1 cellular context compared by ENCODE assay signal in the genomic region with DNA sequence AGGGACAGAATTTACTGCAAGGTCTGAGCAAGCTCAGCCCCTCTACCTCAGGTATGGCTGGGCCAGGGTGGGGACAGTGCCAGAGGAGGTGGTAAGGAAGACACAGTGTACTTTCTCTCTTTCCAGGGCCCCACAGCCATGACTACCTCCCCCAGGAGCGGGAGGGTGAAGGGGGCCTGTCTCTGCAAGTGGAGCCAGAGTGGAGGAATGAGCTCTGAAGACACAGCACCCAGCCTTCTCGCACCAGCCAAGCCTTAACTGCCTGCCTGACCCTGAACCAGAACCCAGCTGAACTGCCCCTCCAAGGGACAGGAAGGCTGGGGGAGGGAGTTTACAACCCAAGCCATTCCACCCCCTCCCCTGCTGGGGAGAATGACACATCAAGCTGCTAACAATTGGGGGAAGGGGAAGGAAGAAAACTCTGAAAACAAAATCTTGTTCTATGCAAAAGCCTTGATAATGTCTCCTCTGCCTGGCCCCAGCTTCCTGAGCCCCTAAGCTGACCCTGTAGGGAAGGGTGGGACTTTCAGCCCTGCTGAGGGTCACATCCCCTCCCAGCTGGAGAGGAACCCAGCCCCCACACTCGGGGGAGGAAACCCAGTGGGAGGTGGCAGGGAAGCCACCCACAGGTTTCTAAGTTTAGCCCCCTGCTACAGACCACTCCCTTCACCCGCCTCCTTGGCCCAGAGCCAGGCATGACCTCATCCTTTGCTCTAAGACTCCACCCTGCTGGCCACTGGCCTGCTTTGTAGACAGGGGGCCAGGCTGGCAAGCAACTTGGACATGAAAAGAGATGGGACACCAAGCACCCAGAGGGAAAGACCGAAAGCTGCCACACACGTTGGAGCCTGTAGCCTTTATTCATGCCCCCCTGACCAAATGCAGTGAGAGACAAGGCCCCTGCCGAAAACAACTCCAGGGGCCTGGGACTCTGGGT.
A peak's percentile ranks its signal among the peaks of the same experiment; 100 is the strongest.
TF ChIP-seq lines count a peak whose summit lies in the region.

No MANE protein-coding gene starts in this region.

TF ChIP-seq in K562, 482 proteins besides CTCF, POLR2A, EP300 and RAD21 (continued from another document and continues in another):
- TF ChIP-seq, protein P1, sequence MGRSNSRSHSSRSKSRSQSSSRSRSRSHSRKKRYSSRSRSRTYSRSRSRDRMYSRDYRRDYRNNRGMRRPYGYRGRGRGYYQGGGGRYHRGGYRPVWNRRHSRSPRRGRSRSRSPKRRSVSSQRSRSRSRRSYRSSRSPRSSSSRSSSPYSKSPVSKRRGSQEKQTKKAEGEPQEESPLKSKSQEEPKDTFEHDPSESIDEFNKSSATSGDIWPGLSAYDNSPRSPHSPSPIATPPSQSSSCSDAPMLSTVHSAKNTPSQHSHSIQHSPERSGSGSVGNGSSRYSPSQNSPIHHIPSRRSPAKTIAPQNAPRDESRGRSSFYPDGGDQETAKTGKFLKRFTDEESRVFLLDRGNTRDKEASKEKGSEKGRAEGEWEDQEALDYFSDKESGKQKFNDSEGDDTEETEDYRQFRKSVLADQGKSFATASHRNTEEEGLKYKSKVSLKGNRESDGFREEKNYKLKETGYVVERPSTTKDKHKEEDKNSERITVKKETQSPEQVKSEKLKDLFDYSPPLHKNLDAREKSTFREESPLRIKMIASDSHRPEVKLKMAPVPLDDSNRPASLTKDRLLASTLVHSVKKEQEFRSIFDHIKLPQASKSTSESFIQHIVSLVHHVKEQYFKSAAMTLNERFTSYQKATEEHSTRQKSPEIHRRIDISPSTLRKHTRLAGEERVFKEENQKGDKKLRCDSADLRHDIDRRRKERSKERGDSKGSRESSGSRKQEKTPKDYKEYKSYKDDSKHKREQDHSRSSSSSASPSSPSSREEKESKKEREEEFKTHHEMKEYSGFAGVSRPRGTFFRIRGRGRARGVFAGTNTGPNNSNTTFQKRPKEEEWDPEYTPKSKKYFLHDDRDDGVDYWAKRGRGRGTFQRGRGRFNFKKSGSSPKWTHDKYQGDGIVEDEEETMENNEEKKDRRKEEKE (IDR thresholded peaks at IDR 0.05; ENCODE audit: borderline replicate concordance in 1 of 2, control insufficient read depth in 1 of 2, low read depth in 2 of 2, low read length in 1 of 2) = peak in 1 of 2 experiments; percentile 82; a peak in 1 of 4 replicates
- TF ChIP-seq ZNF121 (CRISPR knock-in tag; conservative IDR thresholded peaks at IDR 0.05) (no peak), STAT5A (IDR thresholded peaks at IDR 0.05; ENCODE audit: borderline replicate concordance, low read length) (peak; percentile 62; the same call in 1 of the 2 replicates), HMGN3 (IDR thresholded peaks at IDR 0.05; ENCODE audit: borderline replicate concordance, extremely low read depth, insufficient read length, low read depth, low read length) (peak; percentile 96), ELK1 (CRISPR knock-in tag; IDR thresholded peaks at IDR 0.05) (no peak), CHD4 (IDR thresholded peaks at IDR 0.05; ENCODE audit: insufficient read depth, insufficient replicate concordance, low read depth, low read length, poor library complexity, severe bottlenecking) (no peak), ZNF143 (CRISPR knock-in tag; IDR thresholded peaks at IDR 0.05) (no peak), SIX5 (IDR thresholded peaks at IDR 0.05; ENCODE audit: borderline replicate concordance in 1 of 2, insufficient read depth in 1 of 2, low read depth in 1 of 2, low read length in 2 of 2) (no peak), NFXL1 (CRISPR knock-in tag; IDR thresholded peaks at IDR 0.05) (no peak), SUPT5H (IDR thresholded peaks at IDR 0.05) (peak; percentile 66), YY1 (IDR thresholded peaks at IDR 0.05; ENCODE audit: borderline replicate concordance in 1 of 3, control insufficient read depth in 1 of 3, extremely low read depth in 1 of 3, insufficient read depth in 3 of 3, insufficient read length in 1 of 3, insufficient replicate concordance in 2 of 3, low read depth in 1 of 3, low read length in 2 of 3) (no peak), XRCC4 (IDR thresholded peaks at IDR 0.05; ENCODE audit: extremely low read depth, insufficient read depth, insufficient read length) (no peak), GTF2E2 (tag; IDR thresholded peaks at IDR 0.05) (no peak; the same call in 1 of the 2 replicates), CXXC5 (CRISPR knock-in tag; IDR thresholded peaks at IDR 0.05) (peak; percentile 45; the same call in 1 of the 2 replicates), KLF10 (CRISPR knock-in tag; IDR thresholded peaks at IDR 0.05) (no peak), XRCC5 (IDR thresholded peaks at IDR 0.05; ENCODE audit: low read depth, low read length) (peak; percentile 97), TARDBP (IDR thresholded peaks at IDR 0.05) (no peak), BRCA1 (IDR thresholded peaks at IDR 0.05) (no peak), BRCA1 (CRISPR knock-in tag; IDR thresholded peaks at IDR 0.05) (no peak), SMARCA4 (IDR thresholded peaks at IDR 0.05) (peak; percentile 96), ZNF780A (CRISPR knock-in tag; IDR thresholded peaks at IDR 0.05) (no peak), ARNT (IDR thresholded peaks at IDR 0.05) (peak; percentile 89 to 94; a peak in 3 of 4 replicates), MEIS2 (IDR thresholded peaks at IDR 0.05; ENCODE audit: partially characterized antibody) (peak; percentile 63), NFYB (IDR thresholded peaks at IDR 0.05; ENCODE audit: extremely low read depth, insufficient read length) (no peak), NCOA4 (IDR thresholded peaks at IDR 0.05; ENCODE audit: partially characterized antibody) (no peak), DPF2 (IDR thresholded peaks at IDR 0.05) (peak; percentile 99), RFX7 (CRISPR knock-in tag; IDR thresholded peaks at IDR 0.05) (no peak), GTF3C2 (IDR thresholded peaks at IDR 0.05; ENCODE audit: borderline replicate concordance, extremely low read depth, insufficient read length) (no peak), GATA2 (CRISPR knock-in tag; IDR thresholded peaks at IDR 0.05) (no peak), FOXK1 (CRISPR knock-in tag; IDR thresholded peaks at IDR 0.05; ENCODE audit: borderline replicate concordance) (no peak; the same call in 1 of the 2 replicates), CREB1 (IDR thresholded peaks at IDR 0.05) (peak; percentile 69), CREB1 (CRISPR knock-in tag; IDR thresholded peaks at IDR 0.05) (peak; percentile 17)
- TF ChIP-seq, protein P2, sequence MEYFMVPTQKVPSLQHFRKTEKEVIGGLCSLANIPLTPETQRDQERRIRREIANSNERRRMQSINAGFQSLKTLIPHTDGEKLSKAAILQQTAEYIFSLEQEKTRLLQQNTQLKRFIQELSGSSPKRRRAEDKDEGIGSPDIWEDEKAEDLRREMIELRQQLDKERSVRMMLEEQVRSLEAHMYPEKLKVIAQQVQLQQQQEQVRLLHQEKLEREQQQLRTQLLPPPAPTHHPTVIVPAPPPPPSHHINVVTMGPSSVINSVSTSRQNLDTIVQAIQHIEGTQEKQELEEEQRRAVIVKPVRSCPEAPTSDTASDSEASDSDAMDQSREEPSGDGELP (CRISPR knock-in tag; IDR thresholded peaks at IDR 0.05; ENCODE audit: borderline replicate concordance) = peak; percentile 99
- TF ChIP-seq, protein P3, sequence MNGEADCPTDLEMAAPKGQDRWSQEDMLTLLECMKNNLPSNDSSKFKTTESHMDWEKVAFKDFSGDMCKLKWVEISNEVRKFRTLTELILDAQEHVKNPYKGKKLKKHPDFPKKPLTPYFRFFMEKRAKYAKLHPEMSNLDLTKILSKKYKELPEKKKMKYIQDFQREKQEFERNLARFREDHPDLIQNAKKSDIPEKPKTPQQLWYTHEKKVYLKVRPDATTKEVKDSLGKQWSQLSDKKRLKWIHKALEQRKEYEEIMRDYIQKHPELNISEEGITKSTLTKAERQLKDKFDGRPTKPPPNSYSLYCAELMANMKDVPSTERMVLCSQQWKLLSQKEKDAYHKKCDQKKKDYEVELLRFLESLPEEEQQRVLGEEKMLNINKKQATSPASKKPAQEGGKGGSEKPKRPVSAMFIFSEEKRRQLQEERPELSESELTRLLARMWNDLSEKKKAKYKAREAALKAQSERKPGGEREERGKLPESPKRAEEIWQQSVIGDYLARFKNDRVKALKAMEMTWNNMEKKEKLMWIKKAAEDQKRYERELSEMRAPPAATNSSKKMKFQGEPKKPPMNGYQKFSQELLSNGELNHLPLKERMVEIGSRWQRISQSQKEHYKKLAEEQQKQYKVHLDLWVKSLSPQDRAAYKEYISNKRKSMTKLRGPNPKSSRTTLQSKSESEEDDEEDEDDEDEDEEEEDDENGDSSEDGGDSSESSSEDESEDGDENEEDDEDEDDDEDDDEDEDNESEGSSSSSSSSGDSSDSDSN (IDR thresholded peaks at IDR 0.05; ENCODE audit: borderline replicate concordance in 1 of 2, low read depth in 2 of 2, low read length in 2 of 2) = 0 out of 4 replicates have a peak, but pooled peaks have one; percentile 15 to 51
- TF ChIP-seq, protein P4, sequence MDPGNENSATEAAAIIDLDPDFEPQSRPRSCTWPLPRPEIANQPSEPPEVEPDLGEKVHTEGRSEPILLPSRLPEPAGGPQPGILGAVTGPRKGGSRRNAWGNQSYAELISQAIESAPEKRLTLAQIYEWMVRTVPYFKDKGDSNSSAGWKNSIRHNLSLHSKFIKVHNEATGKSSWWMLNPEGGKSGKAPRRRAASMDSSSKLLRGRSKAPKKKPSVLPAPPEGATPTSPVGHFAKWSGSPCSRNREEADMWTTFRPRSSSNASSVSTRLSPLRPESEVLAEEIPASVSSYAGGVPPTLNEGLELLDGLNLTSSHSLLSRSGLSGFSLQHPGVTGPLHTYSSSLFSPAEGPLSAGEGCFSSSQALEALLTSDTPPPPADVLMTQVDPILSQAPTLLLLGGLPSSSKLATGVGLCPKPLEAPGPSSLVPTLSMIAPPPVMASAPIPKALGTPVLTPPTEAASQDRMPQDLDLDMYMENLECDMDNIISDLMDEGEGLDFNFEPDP (CRISPR knock-in tag; IDR thresholded peaks at IDR 0.05) = no peak
- TF ChIP-seq, protein P5, sequence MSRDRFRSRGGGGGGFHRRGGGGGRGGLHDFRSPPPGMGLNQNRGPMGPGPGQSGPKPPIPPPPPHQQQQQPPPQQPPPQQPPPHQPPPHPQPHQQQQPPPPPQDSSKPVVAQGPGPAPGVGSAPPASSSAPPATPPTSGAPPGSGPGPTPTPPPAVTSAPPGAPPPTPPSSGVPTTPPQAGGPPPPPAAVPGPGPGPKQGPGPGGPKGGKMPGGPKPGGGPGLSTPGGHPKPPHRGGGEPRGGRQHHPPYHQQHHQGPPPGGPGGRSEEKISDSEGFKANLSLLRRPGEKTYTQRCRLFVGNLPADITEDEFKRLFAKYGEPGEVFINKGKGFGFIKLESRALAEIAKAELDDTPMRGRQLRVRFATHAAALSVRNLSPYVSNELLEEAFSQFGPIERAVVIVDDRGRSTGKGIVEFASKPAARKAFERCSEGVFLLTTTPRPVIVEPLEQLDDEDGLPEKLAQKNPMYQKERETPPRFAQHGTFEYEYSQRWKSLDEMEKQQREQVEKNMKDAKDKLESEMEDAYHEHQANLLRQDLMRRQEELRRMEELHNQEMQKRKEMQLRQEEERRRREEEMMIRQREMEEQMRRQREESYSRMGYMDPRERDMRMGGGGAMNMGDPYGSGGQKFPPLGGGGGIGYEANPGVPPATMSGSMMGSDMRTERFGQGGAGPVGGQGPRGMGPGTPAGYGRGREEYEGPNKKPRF (IDR thresholded peaks at IDR 0.05; ENCODE audit: low read depth, low read length) = no peak
- TF ChIP-seq, protein P6, sequence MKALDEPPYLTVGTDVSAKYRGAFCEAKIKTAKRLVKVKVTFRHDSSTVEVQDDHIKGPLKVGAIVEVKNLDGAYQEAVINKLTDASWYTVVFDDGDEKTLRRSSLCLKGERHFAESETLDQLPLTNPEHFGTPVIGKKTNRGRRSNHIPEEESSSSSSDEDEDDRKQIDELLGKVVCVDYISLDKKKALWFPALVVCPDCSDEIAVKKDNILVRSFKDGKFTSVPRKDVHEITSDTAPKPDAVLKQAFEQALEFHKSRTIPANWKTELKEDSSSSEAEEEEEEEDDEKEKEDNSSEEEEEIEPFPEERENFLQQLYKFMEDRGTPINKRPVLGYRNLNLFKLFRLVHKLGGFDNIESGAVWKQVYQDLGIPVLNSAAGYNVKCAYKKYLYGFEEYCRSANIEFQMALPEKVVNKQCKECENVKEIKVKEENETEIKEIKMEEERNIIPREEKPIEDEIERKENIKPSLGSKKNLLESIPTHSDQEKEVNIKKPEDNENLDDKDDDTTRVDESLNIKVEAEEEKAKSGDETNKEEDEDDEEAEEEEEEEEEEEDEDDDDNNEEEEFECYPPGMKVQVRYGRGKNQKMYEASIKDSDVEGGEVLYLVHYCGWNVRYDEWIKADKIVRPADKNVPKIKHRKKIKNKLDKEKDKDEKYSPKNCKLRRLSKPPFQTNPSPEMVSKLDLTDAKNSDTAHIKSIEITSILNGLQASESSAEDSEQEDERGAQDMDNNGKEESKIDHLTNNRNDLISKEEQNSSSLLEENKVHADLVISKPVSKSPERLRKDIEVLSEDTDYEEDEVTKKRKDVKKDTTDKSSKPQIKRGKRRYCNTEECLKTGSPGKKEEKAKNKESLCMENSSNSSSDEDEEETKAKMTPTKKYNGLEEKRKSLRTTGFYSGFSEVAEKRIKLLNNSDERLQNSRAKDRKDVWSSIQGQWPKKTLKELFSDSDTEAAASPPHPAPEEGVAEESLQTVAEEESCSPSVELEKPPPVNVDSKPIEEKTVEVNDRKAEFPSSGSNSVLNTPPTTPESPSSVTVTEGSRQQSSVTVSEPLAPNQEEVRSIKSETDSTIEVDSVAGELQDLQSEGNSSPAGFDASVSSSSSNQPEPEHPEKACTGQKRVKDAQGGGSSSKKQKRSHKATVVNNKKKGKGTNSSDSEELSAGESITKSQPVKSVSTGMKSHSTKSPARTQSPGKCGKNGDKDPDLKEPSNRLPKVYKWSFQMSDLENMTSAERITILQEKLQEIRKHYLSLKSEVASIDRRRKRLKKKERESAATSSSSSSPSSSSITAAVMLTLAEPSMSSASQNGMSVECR (CRISPR knock-in tag; IDR thresholded peaks at IDR 0.05) = peak; percentile 94
